ENCODE assay signal across 8 cellular contexts in the genomic region with DNA sequence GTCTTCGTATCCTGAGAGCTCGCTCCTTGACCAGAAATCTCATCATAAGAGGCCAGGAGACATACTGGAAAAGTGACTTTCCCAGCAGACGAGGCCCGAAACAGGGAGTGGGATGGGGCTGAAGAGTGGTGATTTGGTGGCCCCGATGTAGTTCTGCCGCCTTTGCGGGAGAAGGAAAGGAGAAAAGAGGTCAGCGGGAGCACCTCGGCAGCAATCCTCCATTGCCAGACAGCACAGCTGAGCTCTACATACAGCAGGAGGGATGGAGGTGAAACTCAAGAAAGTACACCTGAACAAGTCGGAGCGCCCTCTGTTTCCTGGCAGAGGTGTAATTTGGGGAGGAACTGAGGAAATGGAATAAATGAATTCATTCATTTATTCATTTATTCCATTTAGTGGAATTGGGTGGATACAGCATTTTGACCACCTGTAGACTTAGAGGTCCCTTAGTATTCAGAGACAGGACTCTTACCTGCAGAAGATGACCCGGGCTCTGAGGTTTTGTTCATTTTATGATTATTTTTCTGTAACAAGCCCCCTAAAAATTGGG. TPM values are rescaled to one million over a fixed set of nuclear protein-coding genes. Genes with fewer than 3 reads are reported as not detected.
DNase-seq lines count a peak whose midpoint lies in the region; FAIRE-seq and TF ChIP-seq lines count a peak whose summit lies in the region.

No MANE protein-coding gene starts in this region.

- no peaks in the 10 kb centered on the region for H3K9me2 ChIP-seq in DOHH2 (replicated peaks; ENCODE audit: control insufficient read depth, low read length)
- H3K9me2 ChIP-seq in OCI-LY1 (ENCODE audit: low read depth, low read length) = no peaks in the 10 kb centered on the region

- H3F3A ChIP-seq in DOHH2 (ENCODE audit: control insufficient read depth, insufficient read depth) = peaks cover 4% of the 10 kb centered on the region; the same call in 1 of the 2 replicates
- no peaks in the 10 kb centered on the region for H3F3A ChIP-seq in OCI-LY1 (ENCODE audit: insufficient read depth, low read length)

- H3K4me2 ChIP-seq in DOHH2 (ENCODE audit: low read length) (peak overlapping the region; percentile 75), OCI-LY1 (ENCODE audit: low read length) (peak overlapping the region; percentile 88), parathyroid adenoma (ENCODE audit: low read length) (peak overlapping the region; percentile 87)

- H3K27ac ChIP-seq in DOHH2 (ENCODE audit: low read depth, low read length) = no peak overlapping the region
- H3K27ac ChIP-seq in OCI-LY1 (ENCODE audit: low read depth, low read length, poor library complexity, severe bottlenecking) = no peak overlapping the region
- peak overlapping the region in 1 of 2 donors; percentile 33 for H3K27ac ChIP-seq in esophagus (ENCODE audit: low read depth in 2 of 2, low read length in 1 of 2)
- H3K27ac ChIP-seq in parathyroid adenoma = no peak overlapping the region

- H4K20me1 ChIP-seq in DOHH2 (ENCODE audit: control insufficient read depth, insufficient read depth, low read depth, low read length) (no peaks in the 10 kb centered on the region), OCI-LY1 (ENCODE audit: insufficient read depth, low read length) (no peaks in the 10 kb centered on the region)

- no peak for TF ChIP-seq CTCF in DOHH2 (IDR thresholded peaks at IDR 0.05; ENCODE audit: low read depth, low read length, poor library complexity, severe bottlenecking)
- TF ChIP-seq CTCF in OCI-LY1 (IDR thresholded peaks at IDR 0.05; ENCODE audit: low read length) = no peak
- no peak for TF ChIP-seq CTCF in parathyroid adenoma (IDR thresholded peaks at IDR 0.05)

- H3K36me3 ChIP-seq in DOHH2 (ENCODE audit: control insufficient read depth, low read length) (no peaks in the 10 kb centered on the region), OCI-LY1 (ENCODE audit: insufficient read depth, low read length) (no peaks in the 10 kb centered on the region), esophagus (ENCODE audit: control insufficient read depth in 2 of 2, insufficient read depth in 2 of 2, low read length in 1 of 2) (no peaks in the 10 kb centered on the region), parathyroid adenoma (ENCODE audit: control insufficient read depth, insufficient read depth, low read length) (no peaks in the 10 kb centered on the region)

- no peak for TF ChIP-seq POLR2A in H54 (IDR thresholded peaks at IDR 0.05; ENCODE audit: low read depth, low read length)

- H3K9ac ChIP-seq in OCI-LY1 (ENCODE audit: low read length) = peak overlapping the region; percentile 58; the same call in 1 of the 2 replicates
- H3K9ac ChIP-seq in parathyroid adenoma = no peak overlapping the region

- no peaks in the 10 kb centered on the region for H3K9me3 ChIP-seq in DOHH2 (ENCODE audit: control insufficient read depth, insufficient read depth, low read length)
- no peaks in the 10 kb centered on the region for H3K9me3 ChIP-seq in OCI-LY1 (ENCODE audit: low read length)
- H3K9me3 ChIP-seq in esophagus (ENCODE audit: control insufficient read depth in 2 of 2, insufficient read depth in 1 of 2, low read depth in 1 of 2, low read length in 1 of 2) = no peaks in the 10 kb centered on the region
- no peaks in the 10 kb centered on the region for H3K9me3 ChIP-seq in parathyroid adenoma (ENCODE audit: control insufficient read depth, low read length)

- H3K4me3 ChIP-seq in DOHH2 (ENCODE audit: low read length) = peak overlapping the region; percentile 55
- H3K4me3 ChIP-seq in OCI-LY1 (ENCODE audit: low read depth, low read length, poor library complexity, severe bottlenecking) = peak overlapping the region; percentile 59
- peak overlapping the region; percentile 38 to 49 for H3K4me3 ChIP-seq in esophagus (ENCODE audit: low read depth in 1 of 2, low read length in 2 of 2)
- H3K4me3 ChIP-seq in parathyroid adenoma (ENCODE audit: low read depth, low read length) = peak overlapping the region; percentile 51

- no peak for DNase-seq in activated CD4-positive, CD25-positive, alpha-beta regulatory T cell treated with anti-CD3 and anti-CD28 coated beads, Interleukin-2, amount 50 U/mL, for 72 hours
- no peak for DNase-seq in stimulated activated CD4-positive, alpha-beta T cell treated with anti-CD3 and anti-CD28 coated beads, Interleukin-4, amount 100 ng/mL, for 4 hours
- DNase-seq in H54 (ENCODE audit: insufficient read length, low spot score) (no peak), HuH-7.5 (ENCODE audit: low spot score) (no peak)

- 14 to 16% methylated on average over 12 of the region's 12 CpGs for WGBS in esophagus, 2 donors

- no peak for FAIRE-seq in H54 (lab: Jason Lieb, UNC)

- H3K27me3 ChIP-seq in DOHH2 (ENCODE audit: control insufficient read depth, low read length) = peaks cover 60% of the 10 kb centered on the region
- H3K27me3 ChIP-seq in OCI-LY1 (ENCODE audit: insufficient read depth, low read length) = no peaks in the 10 kb centered on the region; the same call in 1 of the 2 replicates
- H3K27me3 ChIP-seq in esophagus (ENCODE audit: control insufficient read depth in 1 of 2, insufficient read depth in 2 of 2, low read length in 2 of 2) = peaks cover 0 to 3% of the 10 kb centered on the region in 2 donors
- H3K27me3 ChIP-seq in parathyroid adenoma (ENCODE audit: control insufficient read depth, insufficient read depth, low read length) = no peaks in the 10 kb centered on the region

- H2AFZ ChIP-seq in OCI-LY1 (ENCODE audit: low read length) (peak overlapping the region; percentile 54; the same call in 1 of the 2 replicates), parathyroid adenoma (peak overlapping the region; percentile 75)

- H3K79me2 ChIP-seq in DOHH2 (ENCODE audit: control insufficient read depth, low read length) (no peaks in the 10 kb centered on the region), OCI-LY1 (ENCODE audit: insufficient read depth, low read length) (no peaks in the 10 kb centered on the region), parathyroid adenoma (no peaks in the 10 kb centered on the region)

- H3K4me1 ChIP-seq in DOHH2 (ENCODE audit: control insufficient read depth, low read length) (peaks cover 31% of the 10 kb centered on the region), OCI-LY1 (ENCODE audit: insufficient read depth, low read length, severe bottlenecking) (peaks cover 30% of the 10 kb centered on the region), esophagus (ENCODE audit: control insufficient read depth in 2 of 2, insufficient read depth in 2 of 2, low read length in 1 of 2) (peaks cover 0 to 7% of the 10 kb centered on the region in 2 donors), parathyroid adenoma (peaks cover 8% of the 10 kb centered on the region)

RNA-seq across cellular contexts. Expression of a gene that starts 9.2 kb away (rescaled TPM):
- polyA plus RNA-seq in esophagus = under 1 TPM; 0.11 to 0.22 TPM

RNA-seq across cellular contexts. Expression of a gene that starts 28.1 kb away (rescaled TPM):
- polyA plus RNA-seq in esophagus = 10 to 100 TPM; 11.8 to 15.6 TPM

RNA-seq across cellular contexts. Expression of a gene that starts 32.2 kb away (rescaled TPM):
- polyA plus RNA-seq in esophagus = under 1 TPM in 1 of 2 donors, not detected in 1; 0.02 TPM

RNA-seq across cellular contexts. Expression of a gene that starts 36.7 kb away (rescaled TPM):
- 10 to 100 TPM; 41.0 to 54.8 TPM for polyA plus RNA-seq in esophagus

RNA-seq across cellular contexts. Expression of a gene that starts 42.6 kb away (rescaled TPM):
- polyA plus RNA-seq in esophagus = 10 to 100 TPM; 22.6 to 48.0 TPM
